34 cellular contexts compared by ENCODE assay signal in the genomic region with DNA sequence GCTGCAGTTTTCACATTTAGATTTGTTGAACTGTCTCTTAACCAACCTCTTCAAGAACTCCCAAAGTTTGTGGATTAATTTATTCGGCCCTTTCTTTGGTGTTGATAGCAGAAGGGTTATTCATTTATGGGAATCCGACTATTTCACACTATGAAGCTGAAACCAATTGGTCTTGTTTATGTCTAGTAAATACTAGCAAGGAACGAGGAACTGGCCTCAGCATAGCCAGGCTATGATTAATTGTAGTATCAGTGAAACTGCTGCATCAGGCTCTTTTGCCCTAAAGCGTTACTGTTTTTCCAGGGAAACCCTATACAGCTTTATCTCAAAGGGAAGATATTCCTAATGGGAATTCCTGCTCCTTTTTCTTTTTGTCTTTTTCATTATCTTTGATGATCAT. TPM values are rescaled to one million over a fixed set of nuclear protein-coding genes. Genes with fewer than 3 reads are reported as not detected.
A peak's percentile ranks its signal among the peaks of the same experiment; 100 is the strongest.
DNase-seq lines count a peak whose midpoint lies in the region; ATAC-seq and TF ChIP-seq lines count a peak whose summit lies in the region.
"Had no signal": no experiment of that assay in that cellular context is flagged by ENCODE, and none has a peak within 500 bp of the region (broad histone marks: within the 10 kb centered on the region; RNA-seq: fewer than 3 reads in every experiment).

No MANE protein-coding gene starts in this region.

- no peaks in the 10 kb centered on the region for H3K27me3 ChIP-seq in breast epithelium
- H3K27me3 ChIP-seq: sigmoid colon, transverse colon had no signal

- peaks cover 27% of the 10 kb centered on the region for H3K4me1 Mint-ChIP-seq in MCF 10A (ENCODE audit: insufficient read depth, unreplicated experiment)
- H3K4me1 Mint-ChIP-seq: activated naive CD4-positive, alpha-beta T cell treated with anti-CD3 and anti-CD28 coated beads, Interleukin-2, amount 50 U/mL, for 24 hours; activated T-helper 17 cell treated with anti-CD3 and anti-CD28 coated beads, Interleukin-2, amount 50 U/mL, for 72 hours; naive thymus-derived CD8-positive, alpha-beta T cell had no signal

- ATAC-seq in HG02571 (IDR thresholded peaks at IDR 0.05; ENCODE audit: unreplicated experiment) (no peak), Right ventricle myocardium inferior (no peak)
- ATAC-seq: activated CD8-positive, alpha-beta T cell treated with anti-CD3 and anti-CD28 coated beads for 36 hours; activated T-helper 17 cell treated with anti-CD3 and anti-CD28 coated beads, Interleukin-2, amount 50 U/mL, for 72 hours; naive thymus-derived CD8-positive, alpha-beta T cell; Panc1; psoas muscle had no signal

- no peaks in the 10 kb centered on the region for H3K27me3 Mint-ChIP-seq in MCF 10A (ENCODE audit: insufficient read depth, unreplicated experiment)

- H3K27ac Mint-ChIP-seq in MCF 10A (ENCODE audit: low read depth, unreplicated experiment): peak overlapping the region; percentile 59
- H3K27ac Mint-ChIP-seq: activated CD8-positive, alpha-beta T cell treated with anti-CD3 and anti-CD28 coated beads for 36 hours; activated naive CD4-positive, alpha-beta T cell treated with anti-CD3 and anti-CD28 coated beads, Interleukin-2, amount 50 U/mL, for 24 hours; activated T-helper 17 cell treated with anti-CD3 and anti-CD28 coated beads, Interleukin-2, amount 50 U/mL, for 72 hours; naive thymus-derived CD8-positive, alpha-beta T cell; T-helper 2 cell treated with Interferon-gamma antibody and Interleukin-4, amounts not matched to agents 5 μg/mL and 100 μg/mL, for 36 hours had no signal

- BruUV-seq in MCF 10A (replicated peaks; lab: Mats Ljungman, UMichigan): no TSS peak

- H3K36me3 Mint-ChIP-seq in MCF 10A (ENCODE audit: insufficient read depth, unreplicated experiment): peaks cover 58% of the 10 kb centered on the region
- H3K36me3 Mint-ChIP-seq: activated naive CD4-positive, alpha-beta T cell treated with anti-CD3 and anti-CD28 coated beads, Interleukin-2, amount 50 U/mL, for 24 hours; naive thymus-derived CD8-positive, alpha-beta T cell had no signal

- H3K36me3 ChIP-seq in breast epithelium: no peaks in the 10 kb centered on the region

- H3K27ac ChIP-seq in breast epithelium: no peak overlapping the region
- H3K27ac ChIP-seq: 22Rv1, psoas muscle, sigmoid colon, transverse colon had no signal

- H3K9me3 Mint-ChIP-seq in MCF 10A (ENCODE audit: unreplicated experiment): no peaks in the 10 kb centered on the region
- H3K9me3 Mint-ChIP-seq: activated CD8-positive, alpha-beta T cell treated with anti-CD3 and anti-CD28 coated beads for 36 hours; activated naive CD4-positive, alpha-beta T cell treated with anti-CD3 and anti-CD28 coated beads, Interleukin-2, amount 50 U/mL, for 24 hours; activated T-helper 17 cell treated with anti-CD3 and anti-CD28 coated beads, Interleukin-2, amount 50 U/mL, for 72 hours; naive thymus-derived CD8-positive, alpha-beta T cell; T-helper 2 cell treated with Interferon-gamma antibody and Interleukin-4, amounts not matched to agents 5 μg/mL and 100 μg/mL, for 36 hours had no signal

- TF ChIP-seq CTCF in MCF 10A (IDR thresholded peaks at IDR 0.05; ENCODE audit: unreplicated experiment) (no peak), breast epithelium (IDR thresholded peaks at IDR 0.05) (no peak), epithelial cell of esophagus (IDR thresholded peaks at IDR 0.05; ENCODE audit: insufficient read depth, low read depth, low read length, missing control alignments) (no peak)

- H3K4me3 ChIP-seq in breast epithelium: no peak overlapping the region
- no peak overlapping the region for H3K4me3 ChIP-seq in epithelial cell of esophagus (ENCODE audit: low read length)
- H3K4me3 ChIP-seq: psoas muscle, sigmoid colon, transverse colon had no signal

- POLR2A ChIA-PET in MCF 10A (lab: Yijun Ruan, JAX): no interaction called here

- DNase-seq in MCF 10A (ENCODE audit: unreplicated experiment) (peak; percentile 29), breast epithelium (ENCODE audit: low spot score in 2 of 2) (no peak), epithelial cell of esophagus (ENCODE audit: low read depth) (peak; percentile 78), medulla oblongata (ENCODE audit: extremely low spot score) (peak; percentile 6), SHP77 treated with DMSO at 0.1 percent for 48 hours (lab: John Stamatoyannopoulos, UW) (no peak), Right ventricle myocardium inferior (ENCODE audit: missing footprints) (no peak), GDM1 (lab: John Stamatoyannopoulos, UW) (no peak)
- DNase-seq: activated CD4-positive, alpha-beta T cell treated with anti-CD3 and anti-CD28 coated beads for 1 hour; activated CD8-positive, alpha-beta T cell treated with anti-CD3 and anti-CD28 coated beads for 36 hours; amniotic stem cell; C1 segment of cervical spinal cord; GOT3; head of caudate nucleus; kidney; MV-4-11; naive thymus-derived CD8-positive, alpha-beta T cell; NCI-H1436; NCI-H226; NCI-H69; occipital lobe; psoas muscle; SHP77; sigmoid colon; stimulated activated CD4-positive, alpha-beta T cell treated with anti-CD3 and anti-CD28 coated beads, Interleukin-4, amount 100 ng/mL, for 24 hours; transverse colon had no signal

- no peaks in the 10 kb centered on the region for H3K9me3 ChIP-seq in breast epithelium
- H3K9me3 ChIP-seq: psoas muscle, sigmoid colon, transverse colon had no signal

- intact Hi-C loops in MCF 10A (cut with micrococcal nuclease) (no loop called here), breast epithelium (cut with DNase I; ENCODE audit: low total_unique reads) (no loop called here), Right ventricle myocardium inferior (cut with DNase I) (no loop called here)

- CTCF ChIA-PET in MCF 10A (lab: Yijun Ruan, JAX): interaction anchor here (1.1 kb wide), 1 partner anchor 162 kb away, joined by 5 read pairs; no protein-coding TSS in a partner anchor

- H3K4me1 ChIP-seq in breast epithelium: no peaks in the 10 kb centered on the region
- H3K4me1 ChIP-seq: psoas muscle, sigmoid colon, transverse colon had no signal

- H3K4me3 Mint-ChIP-seq in MCF 10A (ENCODE audit: unreplicated experiment): no peak overlapping the region
- H3K4me3 Mint-ChIP-seq: activated CD8-positive, alpha-beta T cell treated with anti-CD3 and anti-CD28 coated beads for 36 hours; activated naive CD4-positive, alpha-beta T cell treated with anti-CD3 and anti-CD28 coated beads, Interleukin-2, amount 50 U/mL, for 24 hours; activated T-helper 17 cell treated with anti-CD3 and anti-CD28 coated beads, Interleukin-2, amount 50 U/mL, for 72 hours; naive thymus-derived CD8-positive, alpha-beta T cell; T-helper 2 cell treated with Interferon-gamma antibody and Interleukin-4, amounts not matched to agents 5 μg/mL and 100 μg/mL, for 36 hours had no signal

- TF ChIP-seq POLR2A in breast epithelium (IDR thresholded peaks at IDR 0.05): no peak

RNA-seq across cellular contexts. Expression of gene CLEC20A, which starts 35.1 kb away (rescaled TPM):
- not detected in 2 replicates for total RNA-seq in MCF 10A (2022)
- total RNA-seq in breast epithelium: not detected
- total RNA-seq in Right ventricle myocardium inferior: not detected
- total RNA-seq: activated CD8-positive, alpha-beta T cell treated with anti-CD3 and anti-CD28 coated beads for 36 hours; activated T-helper 17 cell treated with anti-CD3 and anti-CD28 coated beads, Interleukin-2, amount 50 U/mL, for 72 hours; epithelial cell of proximal tubule; LHCN-M2; occipital lobe; sigmoid colon; transverse colon had no signal

RNA-seq across cellular contexts. Expression of gene TEX35, which starts 51.2 kb away (rescaled TPM):
- total RNA-seq in MCF 10A (2022) (not detected in 2 replicates), breast epithelium (not detected), Right ventricle myocardium inferior (not detected)
- total RNA-seq: activated CD8-positive, alpha-beta T cell treated with anti-CD3 and anti-CD28 coated beads for 36 hours; activated T-helper 17 cell treated with anti-CD3 and anti-CD28 coated beads, Interleukin-2, amount 50 U/mL, for 72 hours; epithelial cell of proximal tubule; kidney; liver; naive thymus-derived CD8-positive, alpha-beta T cell; occipital lobe; psoas muscle; sigmoid colon; transverse colon had no signal

Comparison
In these comparisons a context has a peak if more than half of its experiments do, and no peak if none do; other contexts are left out.
1. DNase-seq: peak in MCF 10A (single experiment), epithelial cell of esophagus (single experiment) and medulla oblongata (single experiment); none in breast epithelium (0 of 2), SHP77 treated with DMSO at 0.1 percent for 48 hours (single experiment), Right ventricle myocardium inferior (single experiment) and GDM1 (single experiment).